1 cellular context compared by ENCODE assay signal in the genomic region with DNA sequence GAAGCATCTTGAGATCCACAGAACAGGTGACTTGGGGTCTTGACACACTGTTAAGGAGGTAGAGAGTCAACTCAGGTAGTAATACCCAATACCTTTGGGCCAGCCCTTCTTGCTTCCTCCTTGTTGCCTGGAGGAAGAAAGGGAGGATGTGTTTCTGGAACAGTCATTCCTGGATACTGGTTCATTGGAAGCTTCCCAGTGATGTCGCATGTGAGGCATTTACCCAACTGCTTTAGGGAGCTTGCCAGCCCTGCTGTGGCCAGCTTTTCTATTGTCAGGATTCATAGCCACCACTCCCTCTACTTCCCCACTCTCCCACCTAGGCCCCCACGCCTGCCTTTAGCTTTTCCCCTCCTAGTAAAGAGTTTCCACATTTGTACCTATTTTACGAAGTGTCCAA.
TF ChIP-seq lines count a peak whose summit lies in the region.

No MANE protein-coding gene starts in this region.

TF ChIP-seq in IMR-90, 13 proteins besides CTCF, POLR2A, EP300 and RAD21:
- TF ChIP-seq, protein P1, sequence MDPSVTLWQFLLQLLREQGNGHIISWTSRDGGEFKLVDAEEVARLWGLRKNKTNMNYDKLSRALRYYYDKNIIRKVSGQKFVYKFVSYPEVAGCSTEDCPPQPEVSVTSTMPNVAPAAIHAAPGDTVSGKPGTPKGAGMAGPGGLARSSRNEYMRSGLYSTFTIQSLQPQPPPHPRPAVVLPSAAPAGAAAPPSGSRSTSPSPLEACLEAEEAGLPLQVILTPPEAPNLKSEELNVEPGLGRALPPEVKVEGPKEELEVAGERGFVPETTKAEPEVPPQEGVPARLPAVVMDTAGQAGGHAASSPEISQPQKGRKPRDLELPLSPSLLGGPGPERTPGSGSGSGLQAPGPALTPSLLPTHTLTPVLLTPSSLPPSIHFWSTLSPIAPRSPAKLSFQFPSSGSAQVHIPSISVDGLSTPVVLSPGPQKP (IDR thresholded peaks at IDR 0.05; ENCODE audit: borderline replicate concordance, low read depth, low read length) = no peak
- no peak for TF ChIP-seq MAZ (IDR thresholded peaks at IDR 0.05; ENCODE audit: borderline replicate concordance, low read depth, low read length)
- no peak for TF ChIP-seq BHLHE40 (IDR thresholded peaks at IDR 0.05; ENCODE audit: low read depth, low read length)
- TF ChIP-seq CEBPB (IDR thresholded peaks at IDR 0.05; ENCODE audit: low read depth, low read length) = no peak
- no peak for TF ChIP-seq NFE2L2 (IDR thresholded peaks at IDR 0.05; ENCODE audit: low read depth, low read length)
- no peak for TF ChIP-seq CHD1 (IDR thresholded peaks at IDR 0.05; ENCODE audit: low read depth, low read length)
- no peak for TF ChIP-seq RCOR1 (IDR thresholded peaks at IDR 0.05; ENCODE audit: insufficient replicate concordance, low read length)
- no peak for TF ChIP-seq MAFK (IDR thresholded peaks at IDR 0.05; ENCODE audit: low read depth, low read length)
- TF ChIP-seq SMC3 (IDR thresholded peaks at IDR 0.05; ENCODE audit: low read depth, low read length) = no peak
- TF ChIP-seq MXI1 (IDR thresholded peaks at IDR 0.05; ENCODE audit: borderline replicate concordance, low read depth, low read length) = no peak
- TF ChIP-seq, protein P2, sequence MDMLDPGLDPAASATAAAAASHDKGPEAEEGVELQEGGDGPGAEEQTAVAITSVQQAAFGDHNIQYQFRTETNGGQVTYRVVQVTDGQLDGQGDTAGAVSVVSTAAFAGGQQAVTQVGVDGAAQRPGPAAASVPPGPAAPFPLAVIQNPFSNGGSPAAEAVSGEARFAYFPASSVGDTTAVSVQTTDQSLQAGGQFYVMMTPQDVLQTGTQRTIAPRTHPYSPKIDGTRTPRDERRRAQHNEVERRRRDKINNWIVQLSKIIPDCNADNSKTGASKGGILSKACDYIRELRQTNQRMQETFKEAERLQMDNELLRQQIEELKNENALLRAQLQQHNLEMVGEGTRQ (IDR thresholded peaks at IDR 0.05; ENCODE audit: low read depth, low read length) = no peak
- TF ChIP-seq FOS (IDR thresholded peaks at IDR 0.05; ENCODE audit: low read depth, low read length) = no peak
- TF ChIP-seq RFX5 (IDR thresholded peaks at IDR 0.05; ENCODE audit: low read depth, low read length) = no peak
